In genomic region chr4:85707591-85707990, GRCh38 we compare ENCODE assay signal across 13 cellular contexts.
A peak's percentile ranks its signal among the peaks of the same experiment; 100 is the strongest.
DNase-seq lines count a peak whose midpoint lies in the region; ATAC-seq lines count a peak whose summit lies in the region.
"Had no signal": no experiment of that assay in that cellular context is flagged by ENCODE, and none has a peak within 500 bp of the region (broad histone marks: within the 10 kb centered on the region; RNA-seq: fewer than 3 reads in every experiment).

No MANE protein-coding gene starts in this region.

- H3K36me3 Mint-ChIP-seq in stimulated activated memory B cell treated with anti-CD40 and anti-IgM and Interleukin-4, amounts not matched to agents 10 μg/mL and 1 μg/mL and 100 μg/mL, for 72 hours = peaks cover 40% of the 10 kb centered on the region
- no peaks in the 10 kb centered on the region for H3K36me3 Mint-ChIP-seq in activated T-cell treated with anti-CD3 and anti-CD28 coated beads, Interleukin-2, amount 50 U/mL, for 4 hours (ENCODE audit: insufficient read depth)

- peaks cover 15% of the 10 kb centered on the region for H3K79me2 ChIP-seq in Karpas-422 (ENCODE audit: low read length)

- H3K27ac ChIP-seq in right cardiac atrium (ENCODE audit: low read length) (no peak overlapping the region), Karpas-422 (ENCODE audit: low read length) (peak overlapping the region; percentile 14; the same call in 1 of the 2 replicates)
- H3K27ac ChIP-seq: SJSA1 had no signal

- peak overlapping the region; percentile 39 for H3K4me3 Mint-ChIP-seq in stimulated activated memory B cell treated with anti-CD40 and anti-IgM and Interleukin-4, amounts not matched to agents 10 μg/mL and 1 μg/mL and 100 μg/mL, for 72 hours
- no peak overlapping the region for H3K4me3 Mint-ChIP-seq in activated T-cell treated with anti-CD3 and anti-CD28 coated beads, Interleukin-2, amount 50 U/mL, for 4 hours

- H3K27me3 ChIP-seq in right cardiac atrium (ENCODE audit: control insufficient read depth, insufficient read depth) (no peaks in the 10 kb centered on the region), Karpas-422 (ENCODE audit: low read length) (no peaks in the 10 kb centered on the region)
- H3K27me3 ChIP-seq: SJSA1 had no signal

- H3K27ac Mint-ChIP-seq in stimulated activated memory B cell treated with anti-CD40 and anti-IgM and Interleukin-4, amounts not matched to agents 10 μg/mL and 1 μg/mL and 100 μg/mL, for 72 hours = peak overlapping the region; percentile 86

- peaks cover 16% of the 10 kb centered on the region for H3K9me3 Mint-ChIP-seq in stimulated activated memory B cell treated with anti-CD40 and anti-IgM and Interleukin-4, amounts not matched to agents 10 μg/mL and 1 μg/mL and 100 μg/mL, for 72 hours
- H3K9me3 Mint-ChIP-seq in activated T-cell treated with anti-CD3 and anti-CD28 coated beads, Interleukin-2, amount 50 U/mL, for 4 hours = peaks cover 11% of the 10 kb centered on the region

- WGBS in right cardiac atrium = 56% methylated on average over 5 of the region's 5 CpGs

- peak overlapping the region; percentile 33 for H3K4me2 ChIP-seq in Karpas-422 (ENCODE audit: low read depth, low read length, poor library complexity, severe bottlenecking)

- H3K9me3 ChIP-seq in right cardiac atrium (ENCODE audit: control insufficient read depth, low read length) (no peaks in the 10 kb centered on the region), Karpas-422 (ENCODE audit: low read length) (no peaks in the 10 kb centered on the region)
- H3K9me3 ChIP-seq: SJSA1 had no signal

- H4K20me1 ChIP-seq in Karpas-422 (ENCODE audit: insufficient read depth, low read depth, low read length) = no peaks in the 10 kb centered on the region

- intact Hi-C loops in left cardiac atrium (cut with DNase I) (no loop called here), right cardiac atrium (cut with DNase I) (no loop called here)

- H3K4me3 ChIP-seq in right cardiac atrium (ENCODE audit: low read length) = no peak overlapping the region
- no peak overlapping the region for H3K4me3 ChIP-seq in Karpas-422 (ENCODE audit: low read length)
- H3K4me3 ChIP-seq: SJSA1 had no signal

- no peak overlapping the region for H2AFZ ChIP-seq in Karpas-422 (ENCODE audit: low read length)

- H3K27me3 Mint-ChIP-seq in stimulated activated memory B cell treated with anti-CD40 and anti-IgM and Interleukin-4, amounts not matched to agents 10 μg/mL and 1 μg/mL and 100 μg/mL, for 72 hours = no peaks in the 10 kb centered on the region
- no peaks in the 10 kb centered on the region for H3K27me3 Mint-ChIP-seq in activated T-cell treated with anti-CD3 and anti-CD28 coated beads, Interleukin-2, amount 50 U/mL, for 4 hours (ENCODE audit: low read depth)

- H3K36me3 ChIP-seq in Karpas-422 (ENCODE audit: insufficient read depth, low read length) = no peaks in the 10 kb centered on the region
- H3K36me3 ChIP-seq: SJSA1 had no signal

- no peaks in the 10 kb centered on the region for H3K9me2 ChIP-seq in Karpas-422 (replicated peaks; ENCODE audit: insufficient read depth, low read length)

- no peak overlapping the region for H3K9ac ChIP-seq in Karpas-422 (ENCODE audit: low read length)

- ATAC-seq in left cardiac atrium (peak; percentile 19 to 48), right cardiac atrium (no peak), HG02763 (IDR thresholded peaks at IDR 0.05; ENCODE audit: unreplicated experiment) (peak; percentile 83)
- ATAC-seq in stimulated activated memory B cell treated with anti-CD40 and anti-IgM and Interleukin-4, amounts not matched to agents 10 μg/mL and 1 μg/mL and 100 μg/mL, for 72 hours = peak; percentile 81
- no peak for ATAC-seq in activated T-cell treated with anti-CD3 and anti-CD28 coated beads, Interleukin-2, amount 50 U/mL, for 4 hours

- H3K4me1 Mint-ChIP-seq in stimulated activated memory B cell treated with anti-CD40 and anti-IgM and Interleukin-4, amounts not matched to agents 10 μg/mL and 1 μg/mL and 100 μg/mL, for 72 hours = peaks cover 59% of the 10 kb centered on the region
- no peaks in the 10 kb centered on the region for H3K4me1 Mint-ChIP-seq in activated T-cell treated with anti-CD3 and anti-CD28 coated beads, Interleukin-2, amount 50 U/mL, for 4 hours (ENCODE audit: low read depth)

- H3K4me1 ChIP-seq in right cardiac atrium (ENCODE audit: control insufficient read depth, insufficient read depth, low read length) (no peaks in the 10 kb centered on the region), Karpas-422 (ENCODE audit: low read length) (peaks cover 36% of the 10 kb centered on the region)
- H3K4me1 ChIP-seq: SJSA1 had no signal

- DNase-seq in left cardiac atrium (no peak), right cardiac atrium (no peak), Karpas-422 (no peak), SIG-M5 treated with dmso at 0.1 percent for 504 hours (lab: John Stamatoyannopoulos, UW; ENCODE audit: unreplicated experiment) (no peak), SIG-M5 (lab: John Stamatoyannopoulos, UW) (no peak)
- DNase-seq in activated T-cell treated with anti-CD3 and anti-CD28 coated beads, Interleukin-2, amount 50 U/mL, for 4 hours = no peak
- DNase-seq: ACHN, cortex of kidney, Kasumi-1, posterior cingulate gyrus had no signal

Comparison
In these comparisons a context has a peak if more than half of its experiments do, and no peak if none do; other contexts are left out.
1. ATAC-seq: peak in left cardiac atrium (2 of 2), HG02763 (single experiment) and stimulated activated memory B cell treated with anti-CD40 and anti-IgM and Interleukin-4, amounts not matched to agents 10 μg/mL and 1 μg/mL and 100 μg/mL, for 72 hours (single experiment); none in right cardiac atrium (0 of 2) and activated T-cell treated with anti-CD3 and anti-CD28 coated beads, Interleukin-2, amount 50 U/mL, for 4 hours (0 of 2).